In the genomic region with DNA sequence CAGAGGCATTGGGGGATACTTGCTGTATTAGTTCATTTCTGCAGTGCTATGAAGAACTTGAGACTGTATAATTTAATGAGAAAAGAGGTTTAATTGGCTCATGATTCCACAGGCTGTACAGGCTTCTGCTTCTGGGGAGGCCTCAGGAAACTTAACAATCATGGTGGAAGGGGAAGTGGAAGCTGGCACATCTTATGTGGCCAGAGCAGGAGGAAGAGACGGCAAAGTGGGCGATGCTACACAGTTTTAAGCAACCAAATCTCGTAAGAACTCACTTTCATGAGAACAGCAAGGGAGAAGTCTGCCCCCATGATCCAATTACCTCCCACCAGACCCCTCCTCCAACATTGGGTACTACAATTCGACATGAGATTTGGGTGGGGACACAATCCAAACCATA, we compare ENCODE assay signal across 20 cellular contexts. TPM values are rescaled to one million over a fixed set of nuclear protein-coding genes. Genes with fewer than 3 reads are reported as not detected.
"Had no signal": no experiment of that assay in that cellular context is flagged by ENCODE, and none has a peak within 500 bp of the region (broad histone marks: within the 10 kb centered on the region; RNA-seq: fewer than 3 reads in every experiment).

No MANE protein-coding gene starts in this region.

- H3K27ac ChIP-seq: dorsolateral prefrontal cortex, heart left ventricle, spleen, tibial artery had no signal

- H3K4me3 ChIP-seq: dorsolateral prefrontal cortex, heart left ventricle, spleen, tibial artery had no signal

- H3K27me3 ChIP-seq: dorsolateral prefrontal cortex, heart left ventricle, spleen, tibial artery had no signal

- H3K36me3 ChIP-seq: heart left ventricle, spleen, tibial artery had no signal

- H3K4me1 ChIP-seq: heart left ventricle, spleen had no signal

- DNase-seq: cortex of kidney; dorsolateral prefrontal cortex; effector CD8-positive, alpha-beta T cell; heart left ventricle; hippocampal formation; left colon; left ventricle myocardium superior; mesendoderm; naive B cell; nephron progenitor cell; posterior cingulate gyrus; spleen; stimulated activated CD4-positive, alpha-beta T cell treated with anti-CD3 and anti-CD28 coated beads, Interleukin-15, amount 100 ng/mL, for 24 hours; stimulated activated CD4-positive, alpha-beta T cell treated with anti-CD3 and anti-CD28 coated beads, Interleukin-1b, Interleukin-23, amount 100 ng/mL, for 48 hours; stimulated activated CD4-positive, alpha-beta T cell treated with anti-CD3 and anti-CD28 coated beads, Interleukin-4, amount 100 ng/mL, for 24 hours; tibial artery had no signal

- ATAC-seq: esophagus mucosa; heart left ventricle; left colon; left ventricle myocardium superior; sciatic nerve; stimulated activated memory B cell treated with anti-CD40 and anti-IgM and Interleukin-4, amounts not matched to agents 10 μg/mL and 1 μg/mL and 100 μg/mL, for 72 hours had no signal

RNA-seq across cellular contexts. Expression of gene TMPRSS5, which starts 55.1 kb away (rescaled TPM):
- total RNA-seq: kidney epithelial cell had no signal
